In genomic region chr2:209459359-209459758, GRCh38 we compare ENCODE assay signal across 38 cellular contexts. TPM values are rescaled to one million over a fixed set of nuclear protein-coding genes. Genes with fewer than 3 reads are reported as not detected.
"Had no signal": no experiment of that assay in that cellular context is flagged by ENCODE, and none has a peak within 500 bp of the region (broad histone marks: within the 10 kb centered on the region; RNA-seq: fewer than 3 reads in every experiment).

No MANE protein-coding gene starts in this region.

- H3K4me1 Mint-ChIP-seq: activated B cell treated with CpG ODN at 0.5 μM for 24 hours; activated CD4-positive, alpha-beta memory T cell treated with anti-CD3 and anti-CD28 coated beads, Interleukin-2, amount 10 ng/mL, durations not matched to agents 7 days and 5 days; activated CD4-positive, alpha-beta T cell treated with anti-CD3 and anti-CD28 coated beads, Interleukin-2, amount 10 ng/mL, durations not matched to agents 24 days and 14 days; activated naive CD8-positive, alpha-beta T cell treated with anti-CD3 and anti-CD28 coated beads for 36 hours; activated T-helper 17 cell treated with anti-CD3 and anti-CD28 coated beads, Interleukin-2, amount 50 U/mL, for 72 hours had no signal

- H3K27me3 Mint-ChIP-seq: activated B cell treated with CpG ODN at 0.5 μM for 24 hours; activated CD4-positive, alpha-beta memory T cell treated with anti-CD3 and anti-CD28 coated beads, Interleukin-2, amount 10 ng/mL, durations not matched to agents 7 days and 5 days; activated CD4-positive, alpha-beta T cell treated with anti-CD3 and anti-CD28 coated beads, Interleukin-2, amount 10 ng/mL, durations not matched to agents 24 days and 14 days; activated naive CD8-positive, alpha-beta T cell treated with anti-CD3 and anti-CD28 coated beads for 36 hours; activated T-helper 17 cell treated with anti-CD3 and anti-CD28 coated beads, Interleukin-2, amount 50 U/mL, for 72 hours had no signal

- DNase-seq: activated B cell treated with CpG ODN at 0.5 μM for 24 hours; activated CD4-positive, alpha-beta memory T cell treated with anti-CD3 and anti-CD28 coated beads, Interleukin-2, amount 10 ng/mL, durations not matched to agents 7 days and 5 days; activated CD4-positive, alpha-beta T cell treated with anti-CD3 and anti-CD28 coated beads for 4 hours; activated CD4-positive, alpha-beta T cell treated with anti-CD3 and anti-CD28 coated beads, Interleukin-2, amount 10 ng/mL, durations not matched to agents 24 days and 14 days; activated CD4-positive, alpha-beta T cell treated with anti-CD3 and anti-CD28 coated beads, Interleukin-2, amount 50 U/mL, for 1 hour; activated CD4-positive, alpha-beta T cell treated with anti-CD3 and anti-CD28 coated beads, Interleukin-2, amount 50 U/mL, for 4 hours; activated CD4-positive, CD25-positive, alpha-beta regulatory T cell treated with anti-CD3 and anti-CD28 coated beads, Interleukin-2, amount 50 U/mL, for 72 hours; activated CD8-positive, alpha-beta memory T cell treated with anti-CD3 and anti-CD28 coated beads, Interleukin-2, amount 50 U/mL, for 4 hours; activated CD8-positive, alpha-beta T cell treated with anti-CD3 and anti-CD28 coated beads, Interleukin-2, amount 10 ng/mL, durations not matched to agents 7 days and 5 days; activated effector memory CD4-positive, alpha-beta T cell treated with anti-CD3 and anti-CD28 coated beads, Interleukin-2, amount 50 U/mL, for 16 hours; activated gamma-delta T cell treated with Interleukin-2 at 50 U/mL for 16 hours; activated naive CD4-positive, alpha-beta T cell; activated naive CD4-positive, alpha-beta T cell treated with anti-CD3 and anti-CD28 coated beads for 36 hours; activated naive CD4-positive, alpha-beta T cell treated with anti-CD3 and anti-CD28 coated beads, Interleukin-2, amount 50 U/mL, for 16 hours; activated naive CD8-positive, alpha-beta T cell treated with anti-CD3 and anti-CD28 coated beads for 36 hours; activated T-cell treated with anti-CD3 and anti-CD28 coated beads for 4 hours; activated T-cell treated with anti-CD3 and anti-CD28 coated beads, Interleukin-2, amount 50 U/mL, for 1 hour; activated T-cell treated with anti-CD3 and anti-CD28 coated beads, Interleukin-2, amount 50 U/mL, for 4 hours; activated T-cell treated with anti-CD3 and anti-CD28 coated beads, Interleukin-2, amount 50 U/mL, for 72 hours; adrenal gland; amniotic stem cell; aorta; body of pancreas; brain microvascular endothelial cell; central memory CD4-positive, alpha-beta T cell; T-helper 1 cell; T-helper 2 cell; T-helper 9 cell had no signal

- ATAC-seq: activated CD8-positive, alpha-beta T cell treated with anti-CD3 and anti-CD28 coated beads, Interleukin-2, amount 10 ng/mL, durations not matched to agents 7 days and 5 days; activated naive CD4-positive, alpha-beta T cell treated with anti-CD3 and anti-CD28 coated beads, Interleukin-2, amount 50 U/mL, for 72 hours; activated T-cell treated with anti-CD3 and anti-CD28 coated beads, Interleukin-2, amount 50 U/mL, for 4 hours; activated T-cell treated with anti-CD3 and anti-CD28 coated beads, Interleukin-2, amount 50 U/mL, for 72 hours; activated T-helper 17 cell treated with anti-CD3 and anti-CD28 coated beads, Interleukin-2, amount 50 U/mL, for 72 hours; body of pancreas had no signal

- H3K9me3 ChIP-seq: adrenal gland, body of pancreas, breast epithelium had no signal

- H3K4me1 ChIP-seq: breast epithelium had no signal

- H3K36me3 ChIP-seq: adrenal gland, brain microvascular endothelial cell, breast epithelium had no signal

- H3K36me3 Mint-ChIP-seq: activated naive CD4-positive, alpha-beta T cell treated with anti-CD3 and anti-CD28 coated beads, Interleukin-2, amount 50 U/mL, for 72 hours; activated naive CD8-positive, alpha-beta T cell treated with anti-CD3 and anti-CD28 coated beads for 36 hours had no signal

- H3K4me3 Mint-ChIP-seq: activated B cell treated with CpG ODN at 0.5 μM for 24 hours; activated CD4-positive, alpha-beta memory T cell treated with anti-CD3 and anti-CD28 coated beads, Interleukin-2, amount 10 ng/mL, durations not matched to agents 7 days and 5 days; activated CD4-positive, alpha-beta T cell treated with anti-CD3 and anti-CD28 coated beads, Interleukin-2, amount 10 ng/mL, durations not matched to agents 24 days and 14 days; activated CD8-positive, alpha-beta T cell treated with anti-CD3 and anti-CD28 coated beads, Interleukin-2, amount 10 ng/mL, durations not matched to agents 7 days and 5 days; activated naive CD4-positive, alpha-beta T cell treated with anti-CD3 and anti-CD28 coated beads for 36 hours; activated naive CD8-positive, alpha-beta T cell treated with anti-CD3 and anti-CD28 coated beads for 36 hours; activated T-cell treated with anti-CD3 and anti-CD28 coated beads, Interleukin-2, amount 50 U/mL, for 4 hours; activated T-cell treated with anti-CD3 and anti-CD28 coated beads, Interleukin-2, amount 50 U/mL, for 72 hours; activated T-helper 1 cell treated with anti-CD3 and anti-CD28 coated beads, Interleukin-12 subunit alpha, Interleukin-12 subunit beta, Interleukin-2, Interleukin-4 antibody, amounts not matched to agents 30 ng/mL and 10 ng/mL and 1 ng/mL, durations not matched to agents 14 hours and 24 hours and 36 hours; activated T-helper 17 cell treated with anti-CD3 and anti-CD28 coated beads, Interleukin-2, amount 50 U/mL, for 72 hours; T-helper 1 cell treated with Interleukin-12 subunit alpha and Interleukin-12 subunit beta and Interleukin-4 antibody, amounts not matched to agents 30 μg/mL and 1 μg/mL, for 36 hours; T-helper 2 cell treated with Interferon-gamma antibody and Interleukin-4, amounts not matched to agents 5 μg/mL and 100 μg/mL, for 36 hours had no signal

- H3K27ac Mint-ChIP-seq: activated B cell treated with CpG ODN at 0.5 μM for 24 hours; activated CD4-positive, alpha-beta memory T cell treated with anti-CD3 and anti-CD28 coated beads, Interleukin-2, amount 10 ng/mL, durations not matched to agents 7 days and 5 days; activated CD4-positive, alpha-beta T cell treated with anti-CD3 and anti-CD28 coated beads, Interleukin-2, amount 10 ng/mL, durations not matched to agents 24 days and 14 days; activated CD8-positive, alpha-beta T cell treated with anti-CD3 and anti-CD28 coated beads, Interleukin-2, amount 10 ng/mL, durations not matched to agents 7 days and 5 days; activated naive CD4-positive, alpha-beta T cell treated with anti-CD3 and anti-CD28 coated beads for 36 hours; activated naive CD4-positive, alpha-beta T cell treated with anti-CD3 and anti-CD28 coated beads, Interleukin-2, amount 50 U/mL, for 72 hours; activated naive CD8-positive, alpha-beta T cell treated with anti-CD3 and anti-CD28 coated beads for 36 hours; activated T-cell treated with anti-CD3 and anti-CD28 coated beads, Interleukin-2, amount 50 U/mL, for 72 hours; activated T-helper 1 cell treated with anti-CD3 and anti-CD28 coated beads, Interleukin-12 subunit alpha, Interleukin-12 subunit beta, Interleukin-2, Interleukin-4 antibody, amounts not matched to agents 30 ng/mL and 10 ng/mL and 1 ng/mL, durations not matched to agents 14 hours and 24 hours and 36 hours; activated T-helper 17 cell treated with anti-CD3 and anti-CD28 coated beads, Interleukin-2, amount 50 U/mL, for 72 hours; T-helper 1 cell treated with Interleukin-12 subunit alpha and Interleukin-12 subunit beta and Interleukin-4 antibody, amounts not matched to agents 30 μg/mL and 1 μg/mL, for 36 hours; T-helper 2 cell treated with Interferon-gamma antibody and Interleukin-4, amounts not matched to agents 5 μg/mL and 100 μg/mL, for 36 hours had no signal

- H3K9me3 Mint-ChIP-seq: activated B cell treated with CpG ODN at 0.5 μM for 24 hours; activated CD4-positive, alpha-beta memory T cell treated with anti-CD3 and anti-CD28 coated beads, Interleukin-2, amount 10 ng/mL, durations not matched to agents 7 days and 5 days; activated CD4-positive, alpha-beta T cell treated with anti-CD3 and anti-CD28 coated beads, Interleukin-2, amount 10 ng/mL, durations not matched to agents 24 days and 14 days; activated naive CD4-positive, alpha-beta T cell treated with anti-CD3 and anti-CD28 coated beads for 36 hours; activated naive CD8-positive, alpha-beta T cell treated with anti-CD3 and anti-CD28 coated beads for 36 hours; activated T-cell treated with anti-CD3 and anti-CD28 coated beads, Interleukin-2, amount 50 U/mL, for 72 hours; activated T-helper 1 cell treated with anti-CD3 and anti-CD28 coated beads, Interleukin-12 subunit alpha, Interleukin-12 subunit beta, Interleukin-2, Interleukin-4 antibody, amounts not matched to agents 30 ng/mL and 10 ng/mL and 1 ng/mL, durations not matched to agents 14 hours and 24 hours and 36 hours; activated T-helper 17 cell treated with anti-CD3 and anti-CD28 coated beads, Interleukin-2, amount 50 U/mL, for 72 hours; T-helper 1 cell treated with Interleukin-12 subunit alpha and Interleukin-12 subunit beta and Interleukin-4 antibody, amounts not matched to agents 30 μg/mL and 1 μg/mL, for 36 hours; T-helper 2 cell treated with Interferon-gamma antibody and Interleukin-4, amounts not matched to agents 5 μg/mL and 100 μg/mL, for 36 hours had no signal

- H3K27ac ChIP-seq: adrenal gland, brain microvascular endothelial cell, breast epithelium, VCaP had no signal

- FAIRE-seq: astrocyte, TTC549 had no signal

- H3K4me3 ChIP-seq: adrenal gland, body of pancreas, breast epithelium had no signal

- H3K27me3 ChIP-seq: adrenal gland, body of pancreas, brain microvascular endothelial cell, breast epithelium had no signal

RNA-seq across cellular contexts. Expression of gene MAP2, which starts 35.5 kb away (rescaled TPM):
- total RNA-seq: activated CD4-positive, alpha-beta memory T cell treated with anti-CD3 and anti-CD28 coated beads, Interleukin-2, amount 10 ng/mL, durations not matched to agents 7 days and 5 days; activated CD4-positive, alpha-beta T cell treated with anti-CD3 and anti-CD28 coated beads, Interleukin-2, amount 10 ng/mL, durations not matched to agents 24 days and 14 days; activated CD8-positive, alpha-beta memory T cell treated with anti-CD3 and anti-CD28 coated beads for 36 hours; activated CD8-positive, alpha-beta T cell treated with anti-CD3 and anti-CD28 coated beads, Interleukin-2, amount 10 ng/mL, durations not matched to agents 7 days and 5 days; activated T-helper 1 cell treated with anti-CD3 and anti-CD28 coated beads, Interleukin-12 subunit alpha, Interleukin-12 subunit beta, Interleukin-2, Interleukin-4 antibody, amounts not matched to agents 30 ng/mL and 10 ng/mL and 1 ng/mL, durations not matched to agents 14 hours and 24 hours and 36 hours had no signal
